11 cellular contexts compared by ENCODE assay signal in the genomic region with DNA sequence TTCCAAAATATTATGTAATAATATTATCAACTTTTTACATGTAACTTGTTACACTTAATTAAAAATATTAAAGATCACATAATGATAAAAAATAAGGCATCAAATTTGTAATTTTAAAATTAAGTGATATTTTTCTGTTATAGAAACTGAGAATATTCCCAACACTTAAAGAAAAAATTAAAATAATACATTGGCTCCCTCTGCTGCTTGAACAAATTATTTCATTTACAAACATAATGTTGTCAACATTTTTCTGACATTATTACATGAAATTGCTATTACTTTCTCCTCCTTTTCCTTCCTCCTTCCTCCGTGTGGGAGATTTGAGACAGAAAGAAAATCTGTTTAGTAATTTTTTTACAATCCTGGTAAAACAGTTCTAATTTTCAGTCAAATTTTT. TPM values are rescaled to one million over a fixed set of nuclear protein-coding genes. Genes with fewer than 3 reads are reported as not detected.
DNase-seq lines count a peak whose midpoint lies in the region; FAIRE-seq and TF ChIP-seq lines count a peak whose summit lies in the region.
"Had no signal": no experiment of that assay in that cellular context is flagged by ENCODE, and none has a peak within 500 bp of the region (broad histone marks: within the 10 kb centered on the region; RNA-seq: fewer than 3 reads in every experiment).

No MANE protein-coding gene starts in this region.

- POLR2A ChIA-PET in MCF 10A (lab: Yijun Ruan, JAX) = interaction anchor here (0.7 to 1.2 kb wide), 3 partner anchors 60 to 62 kb away, joined by 3 read pairs; no protein-coding TSS in a partner anchor

- H3K9me3 Mint-ChIP-seq in MCF 10A (ENCODE audit: unreplicated experiment) = no peaks in the 10 kb centered on the region
- H3K9me3 Mint-ChIP-seq: CD8-positive, alpha-beta T cell had no signal

- no peak overlapping the region for H3K27ac Mint-ChIP-seq in MCF 10A (ENCODE audit: low read depth, unreplicated experiment)
- H3K27ac Mint-ChIP-seq: CD8-positive, alpha-beta T cell had no signal

- H3K4me1 ChIP-seq in breast epithelium (no peaks in the 10 kb centered on the region), tibial artery (peaks cover 0 to 50% (median 9%) of the 10 kb centered on the region in 4 donors)

- H3K36me3 ChIP-seq in breast epithelium (no peaks in the 10 kb centered on the region), tibial artery (peaks cover 0 to 1% (median 0%) of the 10 kb centered on the region in 3 donors)

- TF ChIP-seq POLR2A in breast epithelium (IDR thresholded peaks at IDR 0.05) = no peak

- no peaks in the 10 kb centered on the region for H3K27me3 Mint-ChIP-seq in MCF 10A (ENCODE audit: insufficient read depth, unreplicated experiment)

- CTCF ChIA-PET in MCF 10A (lab: Yijun Ruan, JAX) = interaction anchor here (0.7 to 9.9 kb wide), 11 partner anchors 21 to 558 kb away, joined by 3 to 157 read pairs (median 4); no protein-coding TSS in a partner anchor

- intact Hi-C loops in MCF 10A (cut with micrococcal nuclease) (loop anchor here (1.0 to 10.0 kb wide), 4 partner anchors 60 to 1083 kb away; no protein-coding TSS in a partner anchor), breast epithelium (cut with DNase I; ENCODE audit: low total_unique reads) (loop anchor here (2.0 kb wide), 1 partner anchor 31 kb away; no protein-coding TSS in a partner anchor), tibial artery (cut with DNase I; ENCODE audit: low total_unique reads) (loop anchor here (5.0 kb wide), 1 partner anchor 61 kb away; no protein-coding TSS in a partner anchor)

- FAIRE-seq in frontal cortex (lab: Jason Lieb, UNC) = peak; percentile 95

- H3K4me3 Mint-ChIP-seq in MCF 10A (ENCODE audit: unreplicated experiment) = no peak overlapping the region
- H3K4me3 Mint-ChIP-seq: CD8-positive, alpha-beta T cell had no signal

- no TSS peak for BruUV-seq in MCF 10A (replicated peaks; lab: Mats Ljungman, UMichigan)

- DNase-seq in MCF 10A (ENCODE audit: unreplicated experiment) (peak; percentile 34), breast epithelium (ENCODE audit: low spot score in 2 of 2) (no peak), RPMI8226 (peak; percentile 55), frontal cortex (ENCODE audit: low spot score in 2 of 2) (no peak), tibial artery (no peak), cortex of kidney (lab: John Stamatoyannopoulos, UW) (no peak), middle frontal gyrus (ENCODE audit: extremely low spot score, low spot score) (no peak)
- DNase-seq in stimulated activated CD8-positive, alpha-beta memory T cell treated with anti-CD3 and anti-CD28 coated beads, Interleukin-4, amount 100 ng/mL, for 48 hours = no peak
- DNase-seq: activated CD8-positive, alpha-beta memory T cell treated with anti-CD3 and anti-CD28 coated beads, Interleukin-2, amount 50 U/mL, for 48 hours; CD8-positive, alpha-beta T cell; SIG-M5 had no signal

- H3K36me3 Mint-ChIP-seq in MCF 10A (ENCODE audit: insufficient read depth, unreplicated experiment) = peaks cover 4% of the 10 kb centered on the region
- H3K36me3 Mint-ChIP-seq: CD8-positive, alpha-beta T cell had no signal

- no peak overlapping the region for H3K4me3 ChIP-seq in breast epithelium
- H3K4me3 ChIP-seq in tibial artery = no peak overlapping the region

- no peaks in the 10 kb centered on the region for H3K9me3 ChIP-seq in breast epithelium
- H3K9me3 ChIP-seq in tibial artery = no peaks in the 10 kb centered on the region

- H3K27ac ChIP-seq in breast epithelium = no peak overlapping the region
- no peak overlapping the region for H3K27ac ChIP-seq in tibial artery

- H3K4me1 Mint-ChIP-seq in MCF 10A (ENCODE audit: insufficient read depth, unreplicated experiment) = peaks cover 24% of the 10 kb centered on the region

- TF ChIP-seq CTCF in MCF 10A (IDR thresholded peaks at IDR 0.05; ENCODE audit: unreplicated experiment) = peak; percentile 43
- TF ChIP-seq CTCF in breast epithelium (IDR thresholded peaks at IDR 0.05) = peak in 1 of 3 donors; percentile 8
- TF ChIP-seq CTCF in tibial artery (IDR thresholded peaks at IDR 0.05) = peak; percentile 31 to 49

- H3K27me3 ChIP-seq in breast epithelium (no peaks in the 10 kb centered on the region), tibial artery (no peaks in the 10 kb centered on the region)

RNA-seq across cellular contexts. Expression of gene RNF180, which starts 42.3 kb away (rescaled TPM):
- total RNA-seq in MCF 10A (2022) (6.0 and 7.4 TPM in 2 replicates), breast epithelium (10 to 100 TPM; 14.4 to 22.7 (median 16.2) TPM), frontal cortex (87.6 TPM)
- total RNA-seq: CD8-positive, alpha-beta T cell had no signal

Comparison
In these comparisons a context has a peak if more than half of its experiments do, and no peak if none do; other contexts are left out.
1. DNase-seq: peak in MCF 10A (single experiment) and RPMI8226 (single experiment); none in breast epithelium (0 of 2), frontal cortex (0 of 2), tibial artery (0 of 2), cortex of kidney (single experiment), stimulated activated CD8-positive, alpha-beta memory T cell treated with anti-CD3 and anti-CD28 coated beads, Interleukin-4, amount 100 ng/mL, for 48 hours (single experiment) and middle frontal gyrus (single experiment).